In the genomic region with DNA sequence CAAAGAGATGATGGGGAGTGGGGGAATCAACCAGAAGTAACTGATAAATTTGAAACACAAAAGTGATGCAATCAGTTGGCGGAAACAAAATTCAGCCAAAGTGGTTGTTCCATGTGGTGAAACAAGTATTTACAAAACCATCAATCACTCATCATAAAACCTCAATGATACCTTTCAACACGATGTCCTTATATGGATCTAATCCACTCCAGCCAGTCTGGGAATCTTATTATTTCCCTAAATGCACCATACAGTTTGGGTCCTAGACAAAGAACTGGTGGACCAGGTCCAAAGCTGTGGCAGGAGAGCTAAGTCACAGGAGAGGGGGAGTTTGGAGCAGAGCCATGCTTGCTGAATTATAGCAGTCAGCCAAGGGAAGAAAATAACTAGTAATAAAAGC, we compare ENCODE assay signal across 16 cellular contexts.
DNase-seq lines count a peak whose midpoint lies in the region; ATAC-seq lines count a peak whose summit lies in the region.
"Had no signal": no experiment of that assay in that cellular context is flagged by ENCODE, and none has a peak within 500 bp of the region (broad histone marks: within the 10 kb centered on the region; RNA-seq: fewer than 3 reads in every experiment).

No MANE protein-coding gene starts in this region.

- no peak overlapping the region for H2BK15ac ChIP-seq in mesenchymal stem cell (ENCODE audit: low read depth, poor library complexity, severe bottlenecking)

- H2BK120ac ChIP-seq in mesenchymal stem cell (ENCODE audit: low read depth, low read length): no peak overlapping the region

- DNase-seq in DMS53 (lab: John Stamatoyannopoulos, UW) (peak; percentile 49), NCI-H1105 treated with DMSO at 0.1 percent for 48 hours (lab: John Stamatoyannopoulos, UW) (peak; percentile 100), SK-N-MC (ENCODE audit: low read depth, low spot score) (peak; percentile 35), mesenchymal stem cell (peak; percentile 66), LoVo (ENCODE audit: low spot score) (no peak)
- DNase-seq in effector CD4-positive, alpha-beta T cell: no peak
- no peak for DNase-seq in stimulated activated CD4-positive, alpha-beta T cell treated with anti-CD3 and anti-CD28 coated beads, Interleukin-1b, Interleukin-23, amount 100 ng/mL, for 48 hours
- DNase-seq: activated CD4-positive, alpha-beta memory T cell treated with anti-CD3 and anti-CD28 coated beads for 36 hours; activated naive CD4-positive, alpha-beta T cell treated with anti-CD3 and anti-CD28 coated beads for 36 hours; dermis blood vessel endothelial cell; NK-92 treated with Interleukin-12 subunit alpha and Interleukin-12 subunit beta, amount 100 ng/mL, for 24 hours; T-helper 1 cell had no signal

- no peaks in the 10 kb centered on the region for H3K9me3 ChIP-seq in SK-N-MC (ENCODE audit: low read depth, low read length)
- no peaks in the 10 kb centered on the region for H3K9me3 ChIP-seq in mesenchymal stem cell (ENCODE audit: control insufficient read depth, low read length)
- H3K9me3 ChIP-seq: prostate gland, tibial nerve had no signal

- no peak overlapping the region for H3K27ac ChIP-seq in SK-N-MC
- H3K27ac ChIP-seq in mesenchymal stem cell (ENCODE audit: low read length, poor library complexity, severe bottlenecking): no peak overlapping the region
- H3K27ac ChIP-seq: prostate gland, tibial nerve had no signal

- no peak overlapping the region for H2AK5ac ChIP-seq in mesenchymal stem cell (ENCODE audit: low read length, severe bottlenecking)

- H3K79me1 ChIP-seq in mesenchymal stem cell (replicated peaks; ENCODE audit: low read length, poor library complexity, severe bottlenecking): no peaks in the 10 kb centered on the region

- no peak overlapping the region for H4K91ac ChIP-seq in mesenchymal stem cell (ENCODE audit: low read length)

- no peak overlapping the region for H4K8ac ChIP-seq in mesenchymal stem cell (ENCODE audit: low read length)

- H3K27me3 ChIP-seq in mesenchymal stem cell (ENCODE audit: control insufficient read depth in 1 of 2, insufficient read depth in 1 of 2, low read length in 2 of 2): no peaks in the 10 kb centered on the region
- H3K27me3 ChIP-seq: tibial nerve had no signal

- ATAC-seq in GM18511 (IDR thresholded peaks at IDR 0.05; ENCODE audit: unreplicated experiment): no peak
- ATAC-seq: GM12878 had no signal

- no peak overlapping the region for H2AFZ ChIP-seq in mesenchymal stem cell (ENCODE audit: low read depth, low read length)

- H2BK12ac ChIP-seq in mesenchymal stem cell (ENCODE audit: low read length in 2 of 2): no peak overlapping the region

- no peak overlapping the region for H3K23ac ChIP-seq in mesenchymal stem cell (ENCODE audit: low read length in 2 of 2)

- H3K4me3 ChIP-seq in SK-N-MC (peak overlapping the region; percentile 32), mesenchymal stem cell (ENCODE audit: insufficient read depth in 1 of 2, low read depth in 1 of 2, low read length in 2 of 2) (no peak overlapping the region)
- H3K4me3 ChIP-seq: GM12878, prostate gland, tibial nerve had no signal

- H3K9ac ChIP-seq in SK-N-MC (ENCODE audit: insufficient read length) (no peak overlapping the region), mesenchymal stem cell (ENCODE audit: low read length) (no peak overlapping the region)

- H3K36me3 ChIP-seq in SK-N-MC (ENCODE audit: insufficient read depth, low read length) (no peaks in the 10 kb centered on the region), mesenchymal stem cell (ENCODE audit: control insufficient read depth in 1 of 2, insufficient read depth in 2 of 2, low read depth in 1 of 2, low read length in 2 of 2) (no peaks in the 10 kb centered on the region)
- H3K36me3 ChIP-seq: prostate gland, tibial nerve had no signal

- no peak overlapping the region for H2BK5ac ChIP-seq in mesenchymal stem cell (ENCODE audit: low read depth, low read length, poor library complexity, severe bottlenecking)

- no peaks in the 10 kb centered on the region for H3K4me1 ChIP-seq in mesenchymal stem cell (ENCODE audit: control insufficient read depth, insufficient read depth, low read depth, low read length)
- H3K4me1 ChIP-seq: prostate gland had no signal

- no peak overlapping the region for H3K14ac ChIP-seq in mesenchymal stem cell (ENCODE audit: low read length in 2 of 2)

- no peak overlapping the region for H3K4me2 ChIP-seq in mesenchymal stem cell (ENCODE audit: low read length, poor library complexity, severe bottlenecking)

- WGBS in mesenchymal stem cell: 45% methylated on average over 2 of the region's 2 CpGs

- H3K4ac ChIP-seq in mesenchymal stem cell (ENCODE audit: low read depth in 1 of 2, low read length in 2 of 2): no peak overlapping the region

- H3K18ac ChIP-seq in mesenchymal stem cell (ENCODE audit: low read depth in 1 of 2, low read length in 2 of 2): no peak overlapping the region

Comparison
In these comparisons a context has a peak if more than half of its experiments do, and no peak if none do; other contexts are left out.
1. DNase-seq: peak in DMS53 (single experiment), NCI-H1105 treated with DMSO at 0.1 percent for 48 hours (single experiment), SK-N-MC (single experiment) and mesenchymal stem cell (single experiment); none in LoVo (single experiment), effector CD4-positive, alpha-beta T cell (single experiment) and stimulated activated CD4-positive, alpha-beta T cell treated with anti-CD3 and anti-CD28 coated beads, Interleukin-1b, Interleukin-23, amount 100 ng/mL, for 48 hours (single experiment).